8 cellular contexts compared by ENCODE assay signal in genomic region chr5:83076742-83077661, GRCh38. TPM values are rescaled to one million over a fixed set of nuclear protein-coding genes. Genes with fewer than 3 reads are reported as not detected.
DNase-seq lines count a peak whose midpoint lies in the region; ATAC-seq and TF ChIP-seq lines count a peak whose summit lies in the region.

A gene with protein sequence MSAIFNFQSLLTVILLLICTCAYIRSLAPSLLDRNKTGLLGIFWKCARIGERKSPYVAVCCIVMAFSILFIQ (minus strand): TSS chr5:83077394. CDS start chr5:83077323, 71 bp downstream.
Gene XRCC4, plus strand, starts transcription at chr5:83077547. Its CDS starts 27,373 bp downstream, at chr5:83104920.

- peak within 1 kb of the TSS; percentile 70 for H2BK5ac ChIP-seq in IMR-90 (ENCODE audit: low read depth, low read length, poor library complexity, severe bottlenecking)

- no peaks in the 10 kb centered on the region for H3K36me3 ChIP-seq in IMR-90 (ENCODE audit: control insufficient read depth, insufficient read depth, low read length)

- peak within 1 kb of the TSS; percentile 57 for H2BK120ac ChIP-seq in IMR-90 (ENCODE audit: low read depth, low read length)

- H2AFZ ChIP-seq in IMR-90 (replicated peaks; ENCODE audit: low read length, poor library complexity) = peak within 1 kb of the TSS; percentile 90

- peak within 1 kb of the TSS; percentile 67 for H3K18ac ChIP-seq in IMR-90 (ENCODE audit: low read depth, low read length)

- CTCF ChIA-PET in IMR-90 (lab: Yijun Ruan, JAX) = interaction anchor here (0.6 to 1.4 kb wide), 2 partner anchors 167 to 323 kb away, joined by 3 read pairs; no protein-coding TSS in a partner anchor

- DNase-seq in DMS 273 (lab: John Stamatoyannopoulos, UW; ENCODE audit: unreplicated experiment) = peak; percentile 99
- DNase-seq in IMR-90 = peak; percentile 99
- DNase-seq in OCI-M1 (lab: John Stamatoyannopoulos, UW) = peak; percentile 99
- DNase-seq in activated T-cell treated with anti-CD3 and anti-CD28 coated beads for 24 hours (ENCODE audit: low read depth) = peak; percentile 92
- peak; percentile 88 for DNase-seq in epidermal melanocyte (ENCODE audit: insufficient read length, low spot score)
- peak; percentile 99 for DNase-seq in middle frontal gyrus (ENCODE audit: extremely low spot score, low spot score)
- DNase-seq in stimulated activated CD8-positive, alpha-beta memory T cell treated with anti-CD3 and anti-CD28 coated beads, Interleukin-2, amount 100 ng/mL, for 48 hours (ENCODE audit: low read depth in 2 of 2) = peak; percentile 81 to 89

- H3K4me1 ChIP-seq in IMR-90 (ENCODE audit: control insufficient read depth, insufficient read depth, low read length) = peaks cover 3% of the 10 kb centered on the region; the same call in 1 of the 2 replicates

- peak; percentile 99 for ATAC-seq in GM21528 (IDR thresholded peaks at IDR 0.05; ENCODE audit: low FRiP score, unreplicated experiment)
- ATAC-seq in IMR-90 (ENCODE audit: low read depth) = peak; percentile 100

- dilution Hi-C loops in IMR-90 (cut with HindIII; ENCODE audit: low sequenced_read_pairs, unreplicated experiment) = no loop called here

- peak within 1 kb of the TSS; percentile 99 for H3K4me2 ChIP-seq in IMR-90 (ENCODE audit: low read depth, low read length)

- peak within 1 kb of the TSS; percentile 92 for H3K4ac ChIP-seq in IMR-90 (ENCODE audit: low read depth, low read length)

- peak within 1 kb of the TSS; percentile 64; the same call in 1 of the 3 replicates for H2BK15ac ChIP-seq in IMR-90 (ENCODE audit: low read depth, low read length)

- TF ChIP-seq CTCF in IMR-90 (conservative IDR thresholded peaks at IDR 0.05; ENCODE audit: low read depth, low read length) = no peak

- H3K4me3 ChIP-seq in IMR-90 (ENCODE audit: insufficient read depth, low read depth, low read length) = peak within 1 kb of the TSS; percentile 79

- WGBS in IMR-90 (ENCODE audit: extremely low coverage in 2 of 2, insufficient read length in 1 of 2), 2 experiments = no CpG with 5 or more reads among the region's 44 CpGs

- H3K9me1 ChIP-seq in IMR-90 (ENCODE audit: insufficient read depth, low read length) = no peaks in the 10 kb centered on the region

- H2BK20ac ChIP-seq in IMR-90 (ENCODE audit: low read depth, low read length) = peak within 1 kb of the TSS; percentile 5; the same call in 1 of the 2 replicates

- no peak for TF ChIP-seq RAD21 in IMR-90 (IDR thresholded peaks at IDR 0.05; ENCODE audit: low read length)

- POLR2A ChIA-PET in IMR-90 (lab: Charles Lee; ENCODE audit: unreplicated experiment) = no interaction called here

- TF ChIP-seq POLR2A in IMR-90 (IDR thresholded peaks at IDR 0.05; ENCODE audit: low read depth, low read length) = peak; percentile 95

- H3K23ac ChIP-seq in IMR-90 (ENCODE audit: low read depth, low read length) = peak within 1 kb of the TSS; percentile 96

- H4K91ac ChIP-seq in IMR-90 (ENCODE audit: insufficient read depth, low read depth, low read length) = peak within 1 kb of the TSS; percentile 91

- H4K8ac ChIP-seq in IMR-90 (ENCODE audit: low read depth in 2 of 2, low read length in 2 of 2) = peak within 1 kb of the TSS; percentile 96 to 100

- peak within 1 kb of the TSS; percentile 92 for H4K5ac ChIP-seq in IMR-90 (ENCODE audit: low read depth, low read length)

- H2AK5ac ChIP-seq in IMR-90 (ENCODE audit: low read depth, low read length) = peak within 1 kb of the TSS; percentile 95

- peak within 1 kb of the TSS; percentile 95 for H3K14ac ChIP-seq in IMR-90 (replicated peaks; ENCODE audit: low read depth, low read length)

- intact Hi-C loops in IMR-90 (cut with micrococcal nuclease) = loop anchor here (1.0 to 5.0 kb wide), 6 partner anchors 230 to 725 kb away; no protein-coding TSS in a partner anchor

- H3K27ac ChIP-seq in IMR-90 (ENCODE audit: insufficient read depth, low read length) = peak within 1 kb of the TSS; percentile 88

- H3K9ac ChIP-seq in IMR-90 (ENCODE audit: low read depth, low read length) = peak within 1 kb of the TSS; percentile 90

- peak within 1 kb of the TSS; percentile 97 for H3K56ac ChIP-seq in IMR-90 (ENCODE audit: extremely low read depth, insufficient read depth, low read length)

- H3K79me1 ChIP-seq in IMR-90 (ENCODE audit: low read depth in 1 of 2, low read length in 2 of 2) = peaks cover 0 to 40% of the 10 kb centered on the region in 2 experiments; a peak in 2 of 4 replicates

- no peaks in the 10 kb centered on the region for H3K27me3 ChIP-seq in IMR-90 (ENCODE audit: control insufficient read depth, insufficient read depth, low read length)

- H3K9me3 ChIP-seq in IMR-90 (ENCODE audit: control insufficient read depth, insufficient read depth, low read length) = no peaks in the 10 kb centered on the region

- H4K20me1 ChIP-seq in IMR-90 (ENCODE audit: insufficient read depth, low read length) = peaks cover 18% of the 10 kb centered on the region

- in situ Hi-C loops in IMR-90 (cut with MboI; ENCODE audit: low sequenced_read_pairs) = loop anchor here (25.0 kb wide), 1 partner anchor 485 kb away; no protein-coding TSS in a partner anchor

- BruUV-seq in IMR-90 (replicated peaks; lab: Mats Ljungman, UMichigan) = TSS peak; percentile 80

- H2AK9ac ChIP-seq in IMR-90 (replicated peaks; ENCODE audit: low read depth, low read length, poor library complexity) = peak within 1 kb of the TSS; percentile 79

TF ChIP-seq in IMR-90, 13 proteins besides CTCF, POLR2A, EP300 and RAD21:
- TF ChIP-seq RFX5 (IDR thresholded peaks at IDR 0.05; ENCODE audit: low read depth, low read length) (no peak), CEBPB (IDR thresholded peaks at IDR 0.05; ENCODE audit: low read depth, low read length) (peak; percentile 81), USF2 (IDR thresholded peaks at IDR 0.05; ENCODE audit: low read depth, low read length) (peak; percentile 35; the same call in 1 of the 2 replicates), NFE2L2 (IDR thresholded peaks at IDR 0.05; ENCODE audit: low read depth, low read length) (no peak), MXI1 (IDR thresholded peaks at IDR 0.05; ENCODE audit: borderline replicate concordance, low read depth, low read length) (peak; percentile 62; the same call in 1 of the 2 replicates)
- TF ChIP-seq, protein P1, sequence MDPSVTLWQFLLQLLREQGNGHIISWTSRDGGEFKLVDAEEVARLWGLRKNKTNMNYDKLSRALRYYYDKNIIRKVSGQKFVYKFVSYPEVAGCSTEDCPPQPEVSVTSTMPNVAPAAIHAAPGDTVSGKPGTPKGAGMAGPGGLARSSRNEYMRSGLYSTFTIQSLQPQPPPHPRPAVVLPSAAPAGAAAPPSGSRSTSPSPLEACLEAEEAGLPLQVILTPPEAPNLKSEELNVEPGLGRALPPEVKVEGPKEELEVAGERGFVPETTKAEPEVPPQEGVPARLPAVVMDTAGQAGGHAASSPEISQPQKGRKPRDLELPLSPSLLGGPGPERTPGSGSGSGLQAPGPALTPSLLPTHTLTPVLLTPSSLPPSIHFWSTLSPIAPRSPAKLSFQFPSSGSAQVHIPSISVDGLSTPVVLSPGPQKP (IDR thresholded peaks at IDR 0.05; ENCODE audit: borderline replicate concordance, low read depth, low read length) = 0 out of 2 replicates have a peak, but pooled peaks have one; percentile 40

RNA-seq across cellular contexts. Expression of the first gene that starts in this region (rescaled TPM):
- total RNA-seq in IMR-90 (2012; rRNA removed) = 34.6 and 95.8 TPM in 2 replicates
- 36.6 and 45.1 TPM in 2 replicates for polyA plus RNA-seq in IMR-90 (2012; rRNA removed)
- 4.4 and 5.0 TPM in 2 replicates for polyA plus RNA-seq in IMR-90 (2012; cell fraction: cytosol; rRNA removed)
- 1.6 and 19.7 TPM in 2 replicates for polyA plus RNA-seq in IMR-90 (2012; cell fraction: nucleus; rRNA removed; ENCODE audit: low replicate concordance)

RNA-seq across cellular contexts. Expression of gene XRCC4, which starts in this region (rescaled TPM):
- 4.7 and 11.7 TPM in 2 replicates for total RNA-seq in IMR-90 (2012; rRNA removed)
- polyA plus RNA-seq in IMR-90 (2012; rRNA removed) = 3.1 and 3.5 TPM in 2 replicates
- 0.21 and 0.47 TPM in 2 replicates for polyA plus RNA-seq in IMR-90 (2012; cell fraction: cytosol; rRNA removed)
- 0.75 TPM in 1 of 2 replicates, not detected in the other for polyA plus RNA-seq in IMR-90 (2012; cell fraction: nucleus; rRNA removed; ENCODE audit: low replicate concordance)

Comparison
In these comparisons a context has a peak if more than half of its experiments do, and no peak if none do; other contexts are left out.
1. Peak in every context shown above with its lines: DNase-seq, ATAC-seq, H3K4me3 ChIP-seq and H3K27ac ChIP-seq.